23 cellular contexts compared by ENCODE assay signal in the genomic region with DNA sequence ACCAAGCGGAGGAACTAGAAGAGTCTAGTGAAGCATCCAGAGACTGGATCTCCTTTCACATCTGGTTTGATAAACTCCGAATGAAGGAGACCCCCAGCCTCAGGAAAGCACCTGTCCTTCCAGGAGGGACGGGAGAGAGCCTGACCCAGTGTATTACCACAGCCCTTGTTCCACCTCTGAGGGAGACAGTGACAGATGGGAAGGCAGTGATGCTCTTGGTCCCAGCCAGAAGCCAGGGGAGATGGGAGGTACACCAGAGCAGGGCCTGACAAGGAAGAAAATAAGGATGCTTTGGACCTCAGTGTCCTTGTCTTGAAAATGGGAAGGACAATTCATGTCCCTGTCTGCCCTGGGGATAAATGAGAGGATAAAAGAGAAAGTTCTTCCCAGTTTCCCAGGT. TPM values are rescaled to one million over a fixed set of nuclear protein-coding genes. Genes with fewer than 3 reads are reported as not detected.
"Had no signal": no experiment of that assay in that cellular context is flagged by ENCODE, and none has a peak within 500 bp of the region (broad histone marks: within the 10 kb centered on the region; RNA-seq: fewer than 3 reads in every experiment).

No MANE protein-coding gene starts in this region.

- ATAC-seq: esophagus mucosa; gastrocnemius medialis; left lung; naive thymus-derived CD4-positive, alpha-beta T cell; psoas muscle; right cardiac atrium; stimulated activated memory B cell treated with anti-CD40 and anti-IgM and Interleukin-4, amounts not matched to agents 10 μg/mL and 1 μg/mL and 100 μg/mL, for 72 hours; upper lobe of right lung had no signal

- H3K4me3 Mint-ChIP-seq: naive thymus-derived CD4-positive, alpha-beta T cell; stimulated activated memory B cell treated with anti-CD40 and anti-IgM and Interleukin-4, amounts not matched to agents 10 μg/mL and 1 μg/mL and 100 μg/mL, for 72 hours; stimulated activated naive CD8-positive, alpha-beta T cell treated with anti-CD3 and anti-CD28 coated beads, Interleukin-15, Interleukin-2, amounts not matched to agents 100 ng/mL and 50 ng/mL, for 24 hours had no signal

- H3K27ac Mint-ChIP-seq: naive thymus-derived CD4-positive, alpha-beta T cell; stimulated activated memory B cell treated with anti-CD40 and anti-IgM and Interleukin-4, amounts not matched to agents 10 μg/mL and 1 μg/mL and 100 μg/mL, for 72 hours; stimulated activated naive CD8-positive, alpha-beta T cell treated with anti-CD3 and anti-CD28 coated beads, Interleukin-15, Interleukin-2, amounts not matched to agents 100 ng/mL and 50 ng/mL, for 24 hours had no signal

- H3K9me3 Mint-ChIP-seq: stimulated activated memory B cell treated with anti-CD40 and anti-IgM and Interleukin-4, amounts not matched to agents 10 μg/mL and 1 μg/mL and 100 μg/mL, for 72 hours; stimulated activated naive CD8-positive, alpha-beta T cell treated with anti-CD3 and anti-CD28 coated beads, Interleukin-15, Interleukin-2, amounts not matched to agents 100 ng/mL and 50 ng/mL, for 24 hours had no signal

- H3K36me3 Mint-ChIP-seq: naive thymus-derived CD4-positive, alpha-beta T cell; stimulated activated memory B cell treated with anti-CD40 and anti-IgM and Interleukin-4, amounts not matched to agents 10 μg/mL and 1 μg/mL and 100 μg/mL, for 72 hours had no signal

- DNase-seq: effector CD4-positive, alpha-beta T cell; foreskin fibroblast; gastrocnemius medialis; left lung; mesendoderm; midbrain; naive thymus-derived CD4-positive, alpha-beta T cell; occipital lobe; ovary; psoas muscle; right cardiac atrium; sigmoid colon; stimulated activated CD4-positive, alpha-beta T cell treated with anti-CD3 and anti-CD28 coated beads, Interleukin-4, amount 100 ng/mL, for 4 hours; upper lobe of right lung; uterus had no signal

RNA-seq across cellular contexts. Expression of a gene that starts 3.5 kb away (rescaled TPM):
- total RNA-seq: glomerular endothelial cell, lung microvascular endothelial cell, psoas muscle, skeletal muscle tissue, spleen, thoracic aorta had no signal
